8 cellular contexts compared by ENCODE assay signal in the genomic region with DNA sequence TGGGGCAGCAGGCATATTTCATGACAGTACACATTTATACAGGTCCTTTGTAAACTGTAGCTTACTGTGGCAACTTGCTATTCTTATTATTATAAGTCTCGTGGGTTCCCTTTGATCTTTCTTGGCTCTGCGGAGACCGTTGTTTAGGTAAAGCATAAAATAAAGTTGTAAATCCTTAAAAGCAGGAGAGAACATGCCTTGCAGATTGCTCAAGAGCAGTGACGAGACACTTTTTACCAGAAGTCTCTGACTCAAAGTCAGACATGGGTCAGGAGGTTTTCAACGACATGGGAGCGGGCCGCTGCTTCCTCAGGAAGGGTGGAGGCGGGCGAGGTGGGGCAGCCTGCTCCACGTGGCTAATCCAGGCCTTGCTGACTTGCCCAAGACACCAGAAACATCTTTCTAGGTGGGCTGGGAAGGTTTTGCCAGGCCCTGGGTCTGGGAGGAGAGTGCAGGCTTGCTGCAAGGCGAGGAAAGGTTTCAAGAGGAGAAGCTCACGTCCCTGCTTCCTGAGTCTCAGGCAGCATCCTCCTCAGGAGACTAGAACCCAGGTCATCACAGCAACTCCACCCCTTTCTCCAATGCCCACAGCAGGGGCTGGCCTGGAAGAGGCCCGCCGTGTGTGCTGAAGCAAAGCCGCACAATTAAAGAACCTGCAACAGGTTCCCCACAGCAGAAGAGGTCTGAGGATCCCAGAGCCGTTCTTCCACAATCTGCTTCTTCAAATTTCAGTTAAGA. TPM values are rescaled to one million over a fixed set of nuclear protein-coding genes. Genes with fewer than 3 reads are reported as not detected.
A peak's percentile ranks its signal among the peaks of the same experiment; 100 is the strongest.
DNase-seq lines count a peak whose midpoint lies in the region; ATAC-seq and TF ChIP-seq lines count a peak whose summit lies in the region.

No MANE protein-coding gene starts in this region.

- H3K27ac ChIP-seq in RWPE2 (ENCODE audit: poor library complexity, severe bottlenecking) (peak overlapping the region; percentile 94), esophagus squamous epithelium (peak overlapping the region; percentile 95 to 99 (median 98))
- H3K27ac ChIP-seq in CD8-positive, alpha-beta T cell (ENCODE audit: low read depth, low read length): no peak overlapping the region

- H3K36me3 Mint-ChIP-seq in endothelial cell (ENCODE audit: low read depth, unreplicated experiment): no peaks in the 10 kb centered on the region
- H3K36me3 Mint-ChIP-seq in CD8-positive, alpha-beta T cell: peaks cover 27% of the 10 kb centered on the region

- peak; percentile 74 for ATAC-seq in RWPE2 (ENCODE audit: low read depth)
- ATAC-seq in CD8-positive, alpha-beta T cell: no peak

- intact Hi-C loops in esophagus squamous epithelium (cut with DNase I): no loop called here
- intact Hi-C loops in posterior vena cava (cut with DNase I): no loop called here
- intact Hi-C loops in CD8-positive, alpha-beta T cell (cut with DNase I, micrococcal nuclease): no loop called here

- H3K4me3 ChIP-seq in RWPE2 (ENCODE audit: severe bottlenecking) (no peak overlapping the region), esophagus squamous epithelium (no peak overlapping the region)
- H3K4me3 ChIP-seq in CD8-positive, alpha-beta T cell (ENCODE audit: low read depth, low read length): no peak overlapping the region

- POLR2A ChIA-PET in CD8-positive, alpha-beta T cell (lab: Charles Lee): no interaction called here

- peaks cover 93% of the 10 kb centered on the region for H3K36me3 ChIP-seq in RWPE2 (ENCODE audit: low read depth)
- peaks cover 0 to 19% (median 0%) of the 10 kb centered on the region in 3 donors for H3K36me3 ChIP-seq in esophagus squamous epithelium
- H3K36me3 ChIP-seq in CD8-positive, alpha-beta T cell (ENCODE audit: insufficient read depth, low read length): no peaks in the 10 kb centered on the region

- peaks cover 4% of the 10 kb centered on the region for H3K4me1 Mint-ChIP-seq in endothelial cell (ENCODE audit: unreplicated experiment)
- H3K4me1 Mint-ChIP-seq in CD8-positive, alpha-beta T cell (ENCODE audit: low read depth): peaks cover 18% of the 10 kb centered on the region

- H3K4me1 ChIP-seq in RWPE2 (ENCODE audit: insufficient read depth, poor library complexity, severe bottlenecking) (peaks cover 84% of the 10 kb centered on the region), esophagus squamous epithelium (peaks cover 66 to 99% (median 88%) of the 10 kb centered on the region in 3 donors)
- H3K4me1 ChIP-seq in CD8-positive, alpha-beta T cell (ENCODE audit: insufficient read depth, low read length): no peaks in the 10 kb centered on the region

- 25 to 26% methylated on average over 13 to 14 of the region's 16 CpGs for WGBS in esophagus squamous epithelium, 2 donors

- H3K27me3 ChIP-seq in RWPE2 (ENCODE audit: insufficient read depth, poor library complexity, severe bottlenecking): no peaks in the 10 kb centered on the region
- no peaks in the 10 kb centered on the region for H3K27me3 ChIP-seq in esophagus squamous epithelium
- no peaks in the 10 kb centered on the region for H3K27me3 ChIP-seq in CD8-positive, alpha-beta T cell (ENCODE audit: insufficient read depth, low read length)

- H3K27me3 Mint-ChIP-seq in endothelial cell (ENCODE audit: unreplicated experiment): peaks cover 1% of the 10 kb centered on the region
- H3K27me3 Mint-ChIP-seq in CD8-positive, alpha-beta T cell (ENCODE audit: low read depth): no peaks in the 10 kb centered on the region

- H3K4me3 Mint-ChIP-seq in endothelial cell (ENCODE audit: unreplicated experiment): no peak overlapping the region
- no peak overlapping the region for H3K4me3 Mint-ChIP-seq in CD8-positive, alpha-beta T cell

- CTCF ChIA-PET in CD8-positive, alpha-beta T cell (lab: Charles Lee): interaction anchor here (1.0 kb wide), 1 partner anchor 14 kb away, joined by 3 read pairs; no protein-coding TSS in a partner anchor

- no peak for TF ChIP-seq POLR2A in esophagus squamous epithelium (IDR thresholded peaks at IDR 0.05)

- TF ChIP-seq CTCF in RWPE2 (IDR thresholded peaks at IDR 0.05; ENCODE audit: poor library complexity, severe bottlenecking) (no peak), esophagus squamous epithelium (IDR thresholded peaks at IDR 0.05) (no peak), endothelial cell (IDR thresholded peaks at IDR 0.05; ENCODE audit: unreplicated experiment) (no peak)
- no peak for TF ChIP-seq CTCF in CD8-positive, alpha-beta T cell (IDR thresholded peaks at IDR 0.05)

- no peaks in the 10 kb centered on the region for H3K9me3 Mint-ChIP-seq in endothelial cell (ENCODE audit: unreplicated experiment)
- no peaks in the 10 kb centered on the region for H3K9me3 Mint-ChIP-seq in CD8-positive, alpha-beta T cell

- no peak overlapping the region for H3K27ac Mint-ChIP-seq in endothelial cell (ENCODE audit: unreplicated experiment)
- no peak overlapping the region for H3K27ac Mint-ChIP-seq in CD8-positive, alpha-beta T cell

- DNase-seq in ELF-1 (ENCODE audit: low read depth, low spot score) (peak; percentile 43), RWPE2 (ENCODE audit: low spot score) (peak; percentile 94), esophagus squamous epithelium (lab: John Stamatoyannopoulos, UW) (no peak), posterior vena cava (ENCODE audit: low spot score) (peak; percentile 91), NCI-H2107 treated with DMSO at 0.1 percent for 48 hours (lab: John Stamatoyannopoulos, UW; ENCODE audit: unreplicated experiment) (no peak), endothelial cell (ENCODE audit: low spot score) (no peak), T-helper 9 cell (no peak)
- DNase-seq in CD8-positive, alpha-beta T cell: no peak

- H3K9me3 ChIP-seq in RWPE2 (ENCODE audit: severe bottlenecking) (no peaks in the 10 kb centered on the region), esophagus squamous epithelium (no peaks in the 10 kb centered on the region)
- H3K9me3 ChIP-seq in CD8-positive, alpha-beta T cell (ENCODE audit: low read length): no peaks in the 10 kb centered on the region

RNA-seq across cellular contexts. Expression of gene TBC1D2, which starts 6.5 kb away (rescaled TPM):
- total RNA-seq in esophagus squamous epithelium: 10 to 100 TPM; 39.3 to 52.9 (median 49.0) TPM
- 10 to 100 TPM in 1 of 2 donors, 1 to 10 TPM in 1; 6.9 to 10.5 TPM for total RNA-seq in posterior vena cava
- total RNA-seq in endothelial cell (ENCODE audit: unreplicated experiment): 2.3 TPM
- total RNA-seq in CD8-positive, alpha-beta T cell: 1 to 10 TPM; 1.9 to 2.6 TPM

RNA-seq across cellular contexts. Expression of gene CORO2A, which starts 56.5 kb away (rescaled TPM):
- total RNA-seq in esophagus squamous epithelium (10 to 100 TPM; 15.6 to 27.6 (median 26.1) TPM), posterior vena cava (1 to 10 TPM in 1 of 2 donors, under 1 TPM in 1; 0.95 to 1.2 TPM), endothelial cell (ENCODE audit: unreplicated experiment) (5.5 TPM)
- 1 to 10 TPM; 6.4 to 6.7 TPM for total RNA-seq in CD8-positive, alpha-beta T cell

Comparison
In these comparisons a context has a peak if more than half of its experiments do, and no peak if none do; other contexts are left out.
1. DNase-seq: peak in ELF-1 (single experiment), RWPE2 (single experiment) and posterior vena cava (single experiment); none in esophagus squamous epithelium (single experiment), NCI-H2107 treated with DMSO at 0.1 percent for 48 hours (single experiment), endothelial cell (single experiment), CD8-positive, alpha-beta T cell (0 of 7) and T-helper 9 cell (single experiment).